2 cellular contexts compared by ENCODE assay signal in the genomic region with DNA sequence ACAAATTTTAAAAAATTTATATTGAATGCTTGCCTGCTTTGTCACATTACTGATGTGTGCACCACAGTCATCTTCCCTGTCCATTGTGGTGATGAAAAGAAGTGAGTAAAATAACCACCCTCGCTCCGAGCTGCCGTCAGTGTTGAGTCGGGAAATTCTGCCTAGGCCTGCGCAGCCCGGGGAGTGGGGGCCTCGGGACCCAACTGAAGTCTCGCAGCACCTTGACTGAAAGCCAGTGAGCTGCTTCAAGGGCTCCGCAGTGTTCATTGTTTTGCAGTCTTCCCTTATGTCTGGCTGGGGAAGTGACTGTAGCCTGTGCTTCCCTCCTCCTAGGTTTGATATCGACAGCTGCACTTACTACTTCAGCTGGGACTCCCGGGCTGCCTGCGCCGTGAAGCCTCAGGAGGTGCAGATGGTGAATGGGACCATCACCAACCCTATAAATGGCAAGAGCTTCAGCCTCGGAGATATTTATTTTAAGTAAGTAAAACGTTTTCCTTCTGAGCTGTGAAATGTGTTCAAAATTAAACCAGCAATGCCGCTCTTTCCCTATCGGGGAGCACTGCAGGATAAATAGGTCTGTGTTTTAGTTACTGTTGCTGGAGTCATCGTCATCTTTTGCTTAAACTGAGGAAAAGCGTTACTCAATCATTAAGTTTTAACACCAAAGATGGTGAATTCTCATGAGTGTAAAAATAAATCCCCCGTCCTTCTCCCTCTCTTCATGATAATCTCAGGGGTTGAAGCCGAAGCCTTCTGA.
TF ChIP-seq lines count a peak whose summit lies in the region.

No MANE protein-coding gene starts in this region.

TF ChIP-seq in A549, 52 proteins besides CTCF, POLR2A, EP300 and RAD21:
- TF ChIP-seq HOXA7 (CRISPR knock-in tag; IDR thresholded peaks at IDR 0.05) (no peak), ESRRA (IDR thresholded peaks at IDR 0.05; ENCODE audit: borderline replicate concordance, low read length) (no peak), CHD4 (IDR thresholded peaks at IDR 0.05; ENCODE audit: borderline replicate concordance) (no peak), REST (IDR thresholded peaks at IDR 0.05) (no peak), CBX2 (IDR thresholded peaks at IDR 0.05; ENCODE audit: borderline replicate concordance, low read depth) (no peak), HEYL (CRISPR knock-in tag; IDR thresholded peaks at IDR 0.05) (no peak), SMC3 (IDR thresholded peaks at IDR 0.05) (no peak), RFX5 (IDR thresholded peaks at IDR 0.05) (no peak), RCOR1 (IDR thresholded peaks at IDR 0.05; ENCODE audit: low read depth, low read length) (no peak), SREBF2 (IDR thresholded peaks at IDR 0.05) (no peak), JUNB (IDR thresholded peaks at IDR 0.05) (no peak), CEBPB (IDR thresholded peaks at IDR 0.05) (no peak), NPAS2 (CRISPR knock-in tag; IDR thresholded peaks at IDR 0.05; ENCODE audit: borderline replicate concordance) (no peak), BHLHE40 (IDR thresholded peaks at IDR 0.05; ENCODE audit: low read depth, low read length) (no peak), BCL3 (IDR thresholded peaks at IDR 0.05) (no peak), FOSL2 (IDR thresholded peaks at IDR 0.05) (no peak), FOSL2 (CRISPR knock-in tag; IDR thresholded peaks at IDR 0.05) (no peak), NFE2L2 (conservative IDR thresholded peaks at IDR 0.05; ENCODE audit: low read length) (no peak), GATA3 (IDR thresholded peaks at IDR 0.05; ENCODE audit: borderline replicate concordance) (no peak)
- TF ChIP-seq, protein P1, sequence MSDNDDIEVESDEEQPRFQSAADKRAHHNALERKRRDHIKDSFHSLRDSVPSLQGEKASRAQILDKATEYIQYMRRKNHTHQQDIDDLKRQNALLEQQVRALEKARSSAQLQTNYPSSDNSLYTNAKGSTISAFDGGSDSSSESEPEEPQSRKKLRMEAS (IDR thresholded peaks at IDR 0.05), result no peak

TF ChIP-seq in IMR-90, 13 proteins besides CTCF, POLR2A, EP300 and RAD21:
- TF ChIP-seq FOS (IDR thresholded peaks at IDR 0.05; ENCODE audit: low read depth, low read length), result no peak
- no peak for TF ChIP-seq CEBPB (IDR thresholded peaks at IDR 0.05; ENCODE audit: low read depth, low read length)
- TF ChIP-seq RCOR1 (IDR thresholded peaks at IDR 0.05; ENCODE audit: insufficient replicate concordance, low read length), result no peak
- TF ChIP-seq CHD1 (IDR thresholded peaks at IDR 0.05; ENCODE audit: low read depth, low read length), result no peak
- no peak for TF ChIP-seq MAZ (IDR thresholded peaks at IDR 0.05; ENCODE audit: borderline replicate concordance, low read depth, low read length)
- TF ChIP-seq, protein P2, sequence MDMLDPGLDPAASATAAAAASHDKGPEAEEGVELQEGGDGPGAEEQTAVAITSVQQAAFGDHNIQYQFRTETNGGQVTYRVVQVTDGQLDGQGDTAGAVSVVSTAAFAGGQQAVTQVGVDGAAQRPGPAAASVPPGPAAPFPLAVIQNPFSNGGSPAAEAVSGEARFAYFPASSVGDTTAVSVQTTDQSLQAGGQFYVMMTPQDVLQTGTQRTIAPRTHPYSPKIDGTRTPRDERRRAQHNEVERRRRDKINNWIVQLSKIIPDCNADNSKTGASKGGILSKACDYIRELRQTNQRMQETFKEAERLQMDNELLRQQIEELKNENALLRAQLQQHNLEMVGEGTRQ (IDR thresholded peaks at IDR 0.05; ENCODE audit: low read depth, low read length), result no peak
- TF ChIP-seq MXI1 (IDR thresholded peaks at IDR 0.05; ENCODE audit: borderline replicate concordance, low read depth, low read length), result no peak
- no peak for TF ChIP-seq SMC3 (IDR thresholded peaks at IDR 0.05; ENCODE audit: low read depth, low read length)
- no peak for TF ChIP-seq MAFK (IDR thresholded peaks at IDR 0.05; ENCODE audit: low read depth, low read length)
- no peak for TF ChIP-seq BHLHE40 (IDR thresholded peaks at IDR 0.05; ENCODE audit: low read depth, low read length)
